ENCODE assay signal across 4 cellular contexts in the genomic region with DNA sequence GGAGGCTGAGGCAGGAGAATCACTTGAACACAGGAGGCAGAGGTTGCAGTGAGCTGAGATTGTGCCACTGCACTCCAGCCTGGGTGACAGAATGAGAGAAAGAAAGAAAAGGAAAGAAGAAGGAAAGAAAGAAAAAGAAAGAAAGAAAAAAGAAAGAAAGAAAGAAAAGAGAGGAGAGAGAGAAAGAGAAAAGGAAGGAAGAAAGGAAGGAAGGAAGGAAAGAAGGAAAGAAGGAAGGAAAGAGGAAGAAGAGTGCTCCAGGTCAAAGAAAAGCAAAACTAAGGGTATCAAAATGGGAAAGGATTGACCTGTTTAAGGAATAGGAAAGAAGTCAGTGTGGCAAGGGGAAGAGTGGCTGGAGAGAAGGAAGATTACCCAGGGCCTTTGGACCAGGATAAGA. TPM values are rescaled to one million over a fixed set of nuclear protein-coding genes. Genes with fewer than 3 reads are reported as not detected.
"Had no signal": no experiment of that assay in that cellular context is flagged by ENCODE, and none has a peak within 500 bp of the region (broad histone marks: within the 10 kb centered on the region; RNA-seq: fewer than 3 reads in every experiment).

No MANE protein-coding gene starts in this region.

RNA-seq across cellular contexts. Expression of a gene that starts 10.5 kb away (rescaled TPM):
- total RNA-seq: LHCN-M2, M059J, MCF 10A, NCI-H460 had no signal

RNA-seq across cellular contexts. Expression of a gene that starts 59.7 kb away (rescaled TPM):
- total RNA-seq: LHCN-M2 had no signal
